8 cellular contexts compared by ENCODE assay signal in genomic region chr1:228455715-228456114, GRCh38. TPM values are rescaled to one million over a fixed set of nuclear protein-coding genes. Genes with fewer than 3 reads are reported as not detected.
DNase-seq lines count a peak whose midpoint lies in the region; TF ChIP-seq lines count a peak whose summit lies in the region.

No MANE protein-coding gene starts in this region.

- peaks cover 14% of the 10 kb centered on the region for H3K36me3 Mint-ChIP-seq in activated CD4-positive, alpha-beta T cell treated with anti-CD3 and anti-CD28 coated beads, Interleukin-2, amount 10 ng/mL, durations not matched to agents 24 days and 14 days (ENCODE audit: low read depth)
- H3K36me3 Mint-ChIP-seq in IgD-negative memory B cell (peaks cover 1% of the 10 kb centered on the region), neural progenitor cell (peaks cover 12% of the 10 kb centered on the region)

- H3K9me3 Mint-ChIP-seq in activated CD4-positive, alpha-beta T cell treated with anti-CD3 and anti-CD28 coated beads, Interleukin-2, amount 10 ng/mL, durations not matched to agents 24 days and 14 days = no peaks in the 10 kb centered on the region
- H3K9me3 Mint-ChIP-seq in IgD-negative memory B cell = no peaks in the 10 kb centered on the region
- H3K9me3 Mint-ChIP-seq in neural progenitor cell = peaks cover 1% of the 10 kb centered on the region

- peaks cover 30% of the 10 kb centered on the region for H3F3A ChIP-seq in neural progenitor cell (ENCODE audit: low read depth)

- peaks cover 3% of the 10 kb centered on the region for H3K27me3 Mint-ChIP-seq in activated CD4-positive, alpha-beta T cell treated with anti-CD3 and anti-CD28 coated beads, Interleukin-2, amount 10 ng/mL, durations not matched to agents 24 days and 14 days
- H3K27me3 Mint-ChIP-seq in IgD-negative memory B cell = no peaks in the 10 kb centered on the region
- peaks cover 10% of the 10 kb centered on the region for H3K27me3 Mint-ChIP-seq in neural progenitor cell (ENCODE audit: insufficient read depth, low read depth)

- peak overlapping the region; percentile 85 for H3K4me2 ChIP-seq in neural progenitor cell

- TF ChIP-seq POLR2A in transverse colon (IDR thresholded peaks at IDR 0.05) = no peak

- intact Hi-C loops in activated CD4-positive, alpha-beta T cell treated with anti-CD3 and anti-CD28 coated beads, Interleukin-2, amount 10 ng/mL, durations not matched to agents 24 days and 14 days (cut with micrococcal nuclease) = loop anchor here (2.0 to 5.0 kb wide), 3 partner anchors 77 to 373 kb away; partner anchors contain the start of gene ARF1
- intact Hi-C loops in transverse colon (cut with DNase I; ENCODE audit: low total_unique reads) = no loop called here

- H3K79me2 ChIP-seq in neural progenitor cell (ENCODE audit: low read depth) = peaks cover 21% of the 10 kb centered on the region

- no peaks in the 10 kb centered on the region for H3K9me3 ChIP-seq in neural progenitor cell (ENCODE audit: low read depth)
- H3K9me3 ChIP-seq in transverse colon = no peaks in the 10 kb centered on the region

- H3K27me3 ChIP-seq in neural progenitor cell (peaks cover 20% of the 10 kb centered on the region), transverse colon (peaks cover 26% of the 10 kb centered on the region)

- H3K4me3 ChIP-seq in astrocyte of the spinal cord (ENCODE audit: low read depth, low read length) (no peak overlapping the region), neural progenitor cell (peak overlapping the region; percentile 78), transverse colon (no peak overlapping the region)

- TF ChIP-seq CTCF in astrocyte of the spinal cord (IDR thresholded peaks at IDR 0.05; ENCODE audit: low read depth, low read length) (peak; percentile 45), neural progenitor cell (IDR thresholded peaks at IDR 0.05) (peak; percentile 20), transverse colon (IDR thresholded peaks at IDR 0.05) (no peak)

- DNase-seq in activated CD4-positive, alpha-beta T cell treated with anti-CD3 and anti-CD28 coated beads, Interleukin-2, amount 10 ng/mL, durations not matched to agents 24 days and 14 days = no peak
- no peak for DNase-seq in activated CD4-positive, alpha-beta T cell treated with anti-CD3 and anti-CD28 coated beads, Interleukin-2, amount 50 U/mL, for 1 hour
- DNase-seq in astrocyte of the spinal cord (ENCODE audit: low read depth, low spot score) (no peak), neural progenitor cell (ENCODE audit: low spot score) (no peak), transverse colon (no peak), NCI-H2029 (lab: John Stamatoyannopoulos, UW) (no peak), activated gamma-delta T cell (lab: John Stamatoyannopoulos, UW) (no peak)

- peak overlapping the region; percentile 69 for H3K4me3 Mint-ChIP-seq in activated CD4-positive, alpha-beta T cell treated with anti-CD3 and anti-CD28 coated beads, Interleukin-2, amount 10 ng/mL, durations not matched to agents 24 days and 14 days
- peak overlapping the region in 3 of 4 donors; percentile 16 to 47 (median 41) for H3K4me3 Mint-ChIP-seq in IgD-negative memory B cell
- peak overlapping the region; percentile 82 for H3K4me3 Mint-ChIP-seq in neural progenitor cell

- peaks cover 16% of the 10 kb centered on the region for H3K4me1 ChIP-seq in neural progenitor cell
- peaks cover 0 to 38% (median 19%) of the 10 kb centered on the region in 4 donors for H3K4me1 ChIP-seq in transverse colon

- H4K20me1 ChIP-seq in neural progenitor cell (ENCODE audit: low read depth) = peaks cover 13% of the 10 kb centered on the region

- H3K9ac ChIP-seq in neural progenitor cell = no peak overlapping the region

- H2AFZ ChIP-seq in neural progenitor cell (replicated peaks) = no peak overlapping the region

- peaks cover 33% of the 10 kb centered on the region for H3K4me1 Mint-ChIP-seq in activated CD4-positive, alpha-beta T cell treated with anti-CD3 and anti-CD28 coated beads, Interleukin-2, amount 10 ng/mL, durations not matched to agents 24 days and 14 days
- H3K4me1 Mint-ChIP-seq in IgD-negative memory B cell = peaks cover 15 to 19% (median 19%) of the 10 kb centered on the region in 3 donors
- peaks cover 30% of the 10 kb centered on the region for H3K4me1 Mint-ChIP-seq in neural progenitor cell

- in situ Hi-C loops in astrocyte of the spinal cord (cut with HindIII; ENCODE audit: low sequenced_read_pairs) = no loop called here
- in situ Hi-C loops in transverse colon (cut with MboI; ENCODE audit: low pct_ligation_motif_present in 1 of 4, low pct_unique_long_range_greater_than_20kb in 1 of 4, low sequenced_read_pairs in 3 of 4) = no loop called here

- no peak overlapping the region for H3K27ac Mint-ChIP-seq in activated CD4-positive, alpha-beta T cell treated with anti-CD3 and anti-CD28 coated beads, Interleukin-2, amount 10 ng/mL, durations not matched to agents 24 days and 14 days
- H3K27ac Mint-ChIP-seq in IgD-negative memory B cell = no peak overlapping the region
- no peak overlapping the region for H3K27ac Mint-ChIP-seq in neural progenitor cell

- TF ChIP-seq EP300 in transverse colon (IDR thresholded peaks at IDR 0.05; ENCODE audit: low read depth) = no peak

- WGBS in transverse colon (ENCODE audit: low coverage in 1 of 2), 2 donors = 37 to 43% methylated on average over 1 of the region's 1 CpG

- H3K36me3 ChIP-seq in neural progenitor cell (no peaks in the 10 kb centered on the region), transverse colon (no peaks in the 10 kb centered on the region)

- H3K27ac ChIP-seq in neural progenitor cell (no peak overlapping the region), transverse colon (no peak overlapping the region)

RNA-seq across cellular contexts. Expression of gene RNF187, which starts 31.5 kb away (rescaled TPM):
- 148 and 150 TPM in 2 replicates for total RNA-seq in activated CD4-positive, alpha-beta T cell treated with anti-CD3 and anti-CD28 coated beads, Interleukin-2, amount 10 ng/mL, durations not matched to agents 24 days and 14 days
- polyA plus RNA-seq in IgD-negative memory B cell = 13.0 TPM
- 16.1 and 32.3 TPM in 2 replicates for total RNA-seq in neural progenitor cell (ENCODE audit: low replicate concordance)
- 100 to 1,000 TPM in 1 of 4 donors, 10 to 100 TPM in 3; 13.8 to 110 (median 27.1) TPM for total RNA-seq in transverse colon

RNA-seq across cellular contexts. Expression of gene TRIM17, which starts 39.1 kb away (rescaled TPM):
- 1.7 and 2.8 TPM in 2 replicates for total RNA-seq in activated CD4-positive, alpha-beta T cell treated with anti-CD3 and anti-CD28 coated beads, Interleukin-2, amount 10 ng/mL, durations not matched to agents 24 days and 14 days
- not detected for polyA plus RNA-seq in IgD-negative memory B cell
- total RNA-seq in neural progenitor cell (ENCODE audit: low replicate concordance) = 2.9 and 5.0 TPM in 2 replicates
- not detected for total RNA-seq in transverse colon

RNA-seq across cellular contexts. Expression of gene TRIM11, which starts 49.1 kb away (rescaled TPM):
- total RNA-seq in activated CD4-positive, alpha-beta T cell treated with anti-CD3 and anti-CD28 coated beads, Interleukin-2, amount 10 ng/mL, durations not matched to agents 24 days and 14 days = 55.7 and 59.3 TPM in 2 replicates
- polyA plus RNA-seq in IgD-negative memory B cell = 20.5 TPM
- 13.7 and 24.9 TPM in 2 replicates for total RNA-seq in neural progenitor cell (ENCODE audit: low replicate concordance)
- 100 to 1,000 TPM in 1 of 4 donors, 10 to 100 TPM in 3; 27.2 to 125 (median 48.6) TPM for total RNA-seq in transverse colon

Comparison
In these comparisons a context has a peak if more than half of its experiments do, and no peak if none do; other contexts are left out.
1. CTCF ChIP-seq: peak in astrocyte of the spinal cord (single experiment) and neural progenitor cell (single experiment); none in transverse colon (0 of 5).
2. Peak in every context shown above with its lines, with median percentiles within 50 percentile points of each other: H3K4me3 Mint-ChIP-seq.